In the genomic region with DNA sequence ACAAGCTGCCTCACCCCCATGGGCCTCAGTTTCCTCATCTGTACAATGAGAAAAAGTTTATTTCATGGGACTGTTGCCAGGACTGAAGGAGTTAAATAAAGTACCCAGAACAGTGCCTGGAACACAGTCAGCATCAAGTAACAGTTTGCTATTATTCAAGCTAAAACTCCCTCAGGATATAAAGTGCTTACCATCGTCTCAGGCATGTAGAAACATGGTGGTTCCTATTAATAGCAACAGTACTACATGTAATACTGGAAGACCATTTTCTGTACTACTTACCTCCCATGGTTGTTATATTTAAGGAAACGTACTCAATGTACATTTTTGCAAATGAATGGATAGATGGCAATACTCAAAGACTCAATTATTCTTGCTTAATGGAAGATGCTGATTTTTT, we compare ENCODE assay signal across 14 cellular contexts.
"Had no signal": no experiment of that assay in that cellular context is flagged by ENCODE, and none has a peak within 500 bp of the region (broad histone marks: within the 10 kb centered on the region; RNA-seq: fewer than 3 reads in every experiment).

No MANE protein-coding gene starts in this region.

- DNase-seq: activated CD4-positive, alpha-beta memory T cell treated with anti-CD3 and anti-CD28 coated beads for 36 hours; activated T-cell treated with anti-CD3 and anti-CD28 coated beads for 4 hours; amniotic stem cell; caudate nucleus; dorsolateral prefrontal cortex; erythroblast; stimulated activated CD4-positive, alpha-beta T cell treated with anti-CD3 and anti-CD28 coated beads, Interleukin-2, amount 100 ng/mL, for 24 hours; stimulated activated naive CD8-positive, alpha-beta T cell treated with anti-CD3 and anti-CD28 coated beads, Interleukin-15, Interleukin-2, amounts not matched to agents 100 U/mL and 50 U/mL, for 24 hours; substantia nigra; T-helper 2 cell; tibial artery had no signal

- H3K4me3 Mint-ChIP-seq: activated CD4-positive, alpha-beta memory T cell treated with anti-CD3 and anti-CD28 coated beads for 36 hours; activated naive CD8-positive, alpha-beta T cell; natural killer cell treated with Interleukin-12 subunit alpha and Interleukin-12 subunit beta and Interleukin-15 and Interleukin-18, amount 100 ng/mL, for 72 hours had no signal

- H3K4me1 ChIP-seq: tibial artery had no signal

- H3K27me3 Mint-ChIP-seq: activated CD4-positive, alpha-beta memory T cell treated with anti-CD3 and anti-CD28 coated beads for 36 hours; activated naive CD8-positive, alpha-beta T cell; natural killer cell treated with Interleukin-12 subunit alpha and Interleukin-12 subunit beta and Interleukin-15 and Interleukin-18, amount 100 ng/mL, for 72 hours had no signal

- H3K27me3 ChIP-seq: dorsolateral prefrontal cortex, tibial artery had no signal

- FAIRE-seq: colon had no signal

- H3K27ac Mint-ChIP-seq: activated CD4-positive, alpha-beta memory T cell treated with anti-CD3 and anti-CD28 coated beads for 36 hours; natural killer cell treated with Interleukin-12 subunit alpha and Interleukin-12 subunit beta and Interleukin-15 and Interleukin-18, amount 100 ng/mL, for 72 hours had no signal

- H3K4me3 ChIP-seq: dorsolateral prefrontal cortex, tibial artery had no signal

- ATAC-seq: natural killer cell treated with Interleukin-12 subunit alpha and Interleukin-12 subunit beta and Interleukin-15 and Interleukin-18, amount 100 ng/mL, for 72 hours; stimulated activated naive CD8-positive, alpha-beta T cell treated with anti-CD3 and anti-CD28 coated beads, Interleukin-15, Interleukin-2, amounts not matched to agents 100 U/mL and 50 U/mL, for 24 hours had no signal

- H3K9me3 ChIP-seq: tibial artery had no signal

- H3K9me3 Mint-ChIP-seq: activated CD4-positive, alpha-beta memory T cell treated with anti-CD3 and anti-CD28 coated beads for 36 hours; natural killer cell treated with Interleukin-12 subunit alpha and Interleukin-12 subunit beta and Interleukin-15 and Interleukin-18, amount 100 ng/mL, for 72 hours had no signal

- H3K27ac ChIP-seq: tibial artery had no signal
